In the genomic region with DNA sequence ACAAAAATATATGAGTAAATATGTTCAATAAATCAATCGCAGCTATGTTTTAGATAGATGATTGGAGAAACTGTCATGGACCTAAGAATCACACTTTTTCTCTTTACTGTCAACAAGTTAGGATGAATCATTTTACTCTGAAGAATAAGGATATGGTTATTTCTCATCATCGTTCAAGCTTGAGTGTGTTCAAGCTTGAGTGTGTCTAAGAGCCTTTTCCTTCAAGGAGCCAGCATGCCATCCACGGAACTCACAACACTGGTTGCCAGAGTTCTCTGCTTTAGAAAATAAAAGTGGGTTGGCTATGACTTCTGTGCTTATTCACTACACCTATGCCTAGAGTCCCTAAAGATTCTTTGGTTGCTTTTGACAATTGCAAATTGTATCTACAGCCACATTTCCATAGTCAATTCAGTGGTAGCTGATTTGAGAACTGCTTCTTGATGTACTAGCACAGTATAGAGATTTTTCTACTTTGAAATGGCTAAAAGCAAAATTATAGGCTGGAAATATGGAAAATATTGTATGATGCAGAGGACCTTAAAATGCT, we compare ENCODE assay signal across 2 cellular contexts.
TF ChIP-seq lines count a peak whose summit lies in the region.

No MANE protein-coding gene starts in this region.

TF ChIP-seq in HCT116, 20 proteins besides CTCF, POLR2A, EP300 and RAD21:
- TF ChIP-seq, protein P1, sequence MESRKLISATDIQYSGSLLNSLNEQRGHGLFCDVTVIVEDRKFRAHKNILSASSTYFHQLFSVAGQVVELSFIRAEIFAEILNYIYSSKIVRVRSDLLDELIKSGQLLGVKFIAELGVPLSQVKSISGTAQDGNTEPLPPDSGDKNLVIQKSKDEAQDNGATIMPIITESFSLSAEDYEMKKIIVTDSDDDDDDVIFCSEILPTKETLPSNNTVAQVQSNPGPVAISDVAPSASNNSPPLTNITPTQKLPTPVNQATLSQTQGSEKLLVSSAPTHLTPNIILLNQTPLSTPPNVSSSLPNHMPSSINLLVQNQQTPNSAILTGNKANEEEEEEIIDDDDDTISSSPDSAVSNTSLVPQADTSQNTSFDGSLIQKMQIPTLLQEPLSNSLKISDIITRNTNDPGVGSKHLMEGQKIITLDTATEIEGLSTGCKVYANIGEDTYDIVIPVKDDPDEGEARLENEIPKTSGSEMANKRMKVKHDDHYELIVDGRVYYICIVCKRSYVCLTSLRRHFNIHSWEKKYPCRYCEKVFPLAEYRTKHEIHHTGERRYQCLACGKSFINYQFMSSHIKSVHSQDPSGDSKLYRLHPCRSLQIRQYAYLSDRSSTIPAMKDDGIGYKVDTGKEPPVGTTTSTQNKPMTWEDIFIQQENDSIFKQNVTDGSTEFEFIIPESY (IDR thresholded peaks at IDR 0.05; ENCODE audit: extremely low read depth, insufficient replicate concordance, low read length) = no peak
- TF ChIP-seq YY1 (IDR thresholded peaks at IDR 0.05; ENCODE audit: extremely low read depth, insufficient replicate concordance, low read depth, low read length) (no peak), JUND (IDR thresholded peaks at IDR 0.05) (no peak), ELF1 (IDR thresholded peaks at IDR 0.05; ENCODE audit: borderline replicate concordance, low read depth) (no peak), TCF7L2 (IDR thresholded peaks at IDR 0.05; ENCODE audit: borderline replicate concordance, extremely low read depth, insufficient read depth, insufficient read length) (no peak), EZH2 (IDR thresholded peaks at IDR 0.05) (no peak), EZH2phosphoT487 (IDR thresholded peaks at IDR 0.05; ENCODE audit: borderline replicate concordance) (no peak), ZFX (IDR thresholded peaks at IDR 0.05) (no peak), POLR2AphosphoS5 (IDR thresholded peaks at IDR 0.05; ENCODE audit: low read depth, low read length) (no peak), EGR1 (IDR thresholded peaks at IDR 0.05; ENCODE audit: low read depth) (no peak), SRF (IDR thresholded peaks at IDR 0.05; ENCODE audit: low read depth) (no peak), CBX3 (IDR thresholded peaks at IDR 0.05; ENCODE audit: low read depth) (no peak), FOSL1 (IDR thresholded peaks at IDR 0.05; ENCODE audit: low read depth) (no peak), SIN3A (IDR thresholded peaks at IDR 0.05; ENCODE audit: low read depth) (no peak), ZNF274 (IDR thresholded peaks at IDR 0.05; ENCODE audit: low read depth, low read length) (no peak)
- TF ChIP-seq, protein P2, sequence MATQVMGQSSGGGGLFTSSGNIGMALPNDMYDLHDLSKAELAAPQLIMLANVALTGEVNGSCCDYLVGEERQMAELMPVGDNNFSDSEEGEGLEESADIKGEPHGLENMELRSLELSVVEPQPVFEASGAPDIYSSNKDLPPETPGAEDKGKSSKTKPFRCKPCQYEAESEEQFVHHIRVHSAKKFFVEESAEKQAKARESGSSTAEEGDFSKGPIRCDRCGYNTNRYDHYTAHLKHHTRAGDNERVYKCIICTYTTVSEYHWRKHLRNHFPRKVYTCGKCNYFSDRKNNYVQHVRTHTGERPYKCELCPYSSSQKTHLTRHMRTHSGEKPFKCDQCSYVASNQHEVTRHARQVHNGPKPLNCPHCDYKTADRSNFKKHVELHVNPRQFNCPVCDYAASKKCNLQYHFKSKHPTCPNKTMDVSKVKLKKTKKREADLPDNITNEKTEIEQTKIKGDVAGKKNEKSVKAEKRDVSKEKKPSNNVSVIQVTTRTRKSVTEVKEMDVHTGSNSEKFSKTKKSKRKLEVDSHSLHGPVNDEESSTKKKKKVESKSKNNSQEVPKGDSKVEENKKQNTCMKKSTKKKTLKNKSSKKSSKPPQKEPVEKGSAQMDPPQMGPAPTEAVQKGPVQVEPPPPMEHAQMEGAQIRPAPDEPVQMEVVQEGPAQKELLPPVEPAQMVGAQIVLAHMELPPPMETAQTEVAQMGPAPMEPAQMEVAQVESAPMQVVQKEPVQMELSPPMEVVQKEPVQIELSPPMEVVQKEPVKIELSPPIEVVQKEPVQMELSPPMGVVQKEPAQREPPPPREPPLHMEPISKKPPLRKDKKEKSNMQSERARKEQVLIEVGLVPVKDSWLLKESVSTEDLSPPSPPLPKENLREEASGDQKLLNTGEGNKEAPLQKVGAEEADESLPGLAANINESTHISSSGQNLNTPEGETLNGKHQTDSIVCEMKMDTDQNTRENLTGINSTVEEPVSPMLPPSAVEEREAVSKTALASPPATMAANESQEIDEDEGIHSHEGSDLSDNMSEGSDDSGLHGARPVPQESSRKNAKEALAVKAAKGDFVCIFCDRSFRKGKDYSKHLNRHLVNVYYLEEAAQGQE (IDR thresholded peaks at IDR 0.05; ENCODE audit: low read depth) = no peak
- TF ChIP-seq, protein P3, sequence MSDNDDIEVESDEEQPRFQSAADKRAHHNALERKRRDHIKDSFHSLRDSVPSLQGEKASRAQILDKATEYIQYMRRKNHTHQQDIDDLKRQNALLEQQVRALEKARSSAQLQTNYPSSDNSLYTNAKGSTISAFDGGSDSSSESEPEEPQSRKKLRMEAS (IDR thresholded peaks at IDR 0.05) = no peak
- TF ChIP-seq, protein P4, sequence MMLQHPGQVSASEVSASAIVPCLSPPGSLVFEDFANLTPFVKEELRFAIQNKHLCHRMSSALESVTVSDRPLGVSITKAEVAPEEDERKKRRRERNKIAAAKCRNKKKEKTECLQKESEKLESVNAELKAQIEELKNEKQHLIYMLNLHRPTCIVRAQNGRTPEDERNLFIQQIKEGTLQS (IDR thresholded peaks at IDR 0.05) = no peak

TF ChIP-seq in GM12878, 131 proteins besides CTCF, POLR2A, EP300 and RAD21:
- TF ChIP-seq, protein P5, sequence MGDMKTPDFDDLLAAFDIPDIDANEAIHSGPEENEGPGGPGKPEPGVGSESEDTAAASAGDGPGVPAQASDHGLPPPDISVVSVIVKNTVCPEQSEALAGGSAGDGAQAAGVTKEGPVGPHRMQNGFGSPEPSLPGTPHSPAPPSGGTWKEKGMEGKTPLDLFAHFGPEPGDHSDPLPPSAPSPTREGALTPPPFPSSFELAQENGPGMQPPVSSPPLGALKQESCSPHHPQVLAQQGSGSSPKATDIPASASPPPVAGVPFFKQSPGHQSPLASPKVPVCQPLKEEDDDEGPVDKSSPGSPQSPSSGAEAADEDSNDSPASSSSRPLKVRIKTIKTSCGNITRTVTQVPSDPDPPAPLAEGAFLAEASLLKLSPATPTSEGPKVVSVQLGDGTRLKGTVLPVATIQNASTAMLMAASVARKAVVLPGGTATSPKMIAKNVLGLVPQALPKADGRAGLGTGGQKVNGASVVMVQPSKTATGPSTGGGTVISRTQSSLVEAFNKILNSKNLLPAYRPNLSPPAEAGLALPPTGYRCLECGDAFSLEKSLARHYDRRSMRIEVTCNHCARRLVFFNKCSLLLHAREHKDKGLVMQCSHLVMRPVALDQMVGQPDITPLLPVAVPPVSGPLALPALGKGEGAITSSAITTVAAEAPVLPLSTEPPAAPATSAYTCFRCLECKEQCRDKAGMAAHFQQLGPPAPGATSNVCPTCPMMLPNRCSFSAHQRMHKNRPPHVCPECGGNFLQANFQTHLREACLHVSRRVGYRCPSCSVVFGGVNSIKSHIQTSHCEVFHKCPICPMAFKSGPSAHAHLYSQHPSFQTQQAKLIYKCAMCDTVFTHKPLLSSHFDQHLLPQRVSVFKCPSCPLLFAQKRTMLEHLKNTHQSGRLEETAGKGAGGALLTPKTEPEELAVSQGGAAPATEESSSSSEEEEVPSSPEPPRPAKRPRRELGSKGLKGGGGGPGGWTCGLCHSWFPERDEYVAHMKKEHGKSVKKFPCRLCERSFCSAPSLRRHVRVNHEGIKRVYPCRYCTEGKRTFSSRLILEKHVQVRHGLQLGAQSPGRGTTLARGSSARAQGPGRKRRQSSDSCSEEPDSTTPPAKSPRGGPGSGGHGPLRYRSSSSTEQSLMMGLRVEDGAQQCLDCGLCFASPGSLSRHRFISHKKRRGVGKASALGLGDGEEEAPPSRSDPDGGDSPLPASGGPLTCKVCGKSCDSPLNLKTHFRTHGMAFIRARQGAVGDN (IDR thresholded peaks at IDR 0.05) = no peak
